11 cellular contexts compared by ENCODE assay signal in the genomic region with DNA sequence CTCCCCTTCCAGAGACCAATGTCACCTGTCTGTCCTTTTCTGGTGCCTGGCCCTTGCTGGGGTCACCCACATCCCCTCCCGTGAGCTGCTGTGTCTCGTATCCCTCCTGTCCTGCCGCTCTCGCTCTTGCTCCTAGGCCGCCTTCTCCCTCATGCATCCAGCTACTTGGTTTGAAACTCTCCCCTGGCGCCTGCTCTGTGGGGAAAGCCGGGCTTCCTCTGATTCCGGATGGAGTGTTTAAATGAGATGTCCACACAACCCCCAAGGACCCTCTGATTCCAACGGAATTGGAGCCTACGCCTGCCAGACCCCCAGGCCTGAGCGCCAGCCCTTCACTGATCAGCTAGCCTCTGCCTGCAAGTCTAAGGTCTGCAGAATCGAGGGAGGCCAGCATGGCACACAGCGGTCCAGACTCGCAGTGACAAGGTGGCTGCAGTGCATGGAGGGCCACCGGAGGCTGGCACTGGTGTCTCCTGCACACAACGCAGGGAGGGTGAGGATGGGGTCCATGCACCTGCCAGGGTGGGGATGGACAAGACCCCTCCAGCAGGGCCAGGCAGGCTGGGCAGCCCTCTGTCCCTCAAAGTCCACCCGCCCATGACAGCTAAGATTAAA. TPM values are rescaled to one million over a fixed set of nuclear protein-coding genes. Genes with fewer than 3 reads are reported as not detected.
DNase-seq lines count a peak whose midpoint lies in the region; ATAC-seq, FAIRE-seq and TF ChIP-seq lines count a peak whose summit lies in the region.
"Had no signal": no experiment of that assay in that cellular context is flagged by ENCODE, and none has a peak within 500 bp of the region (broad histone marks: within the 10 kb centered on the region; RNA-seq: fewer than 3 reads in every experiment).

No MANE protein-coding gene starts in this region.

- CTCF ChIA-PET in endothelial cell of umbilical vein (lab: Charles Lee) = interaction anchor here (0.9 to 2.4 kb wide), 10 partner anchors 11 to 63 kb away, joined by 3 to 30 read pairs (median 8); no protein-coding TSS in a partner anchor

- POLR2A ChIA-PET in endothelial cell of umbilical vein (lab: Charles Lee) = interaction anchor here (0.9 to 1.3 kb wide), 4 partner anchors 25 to 63 kb away, joined by 4 to 5 read pairs (median 4); no protein-coding TSS in a partner anchor

- H3K4me1 ChIP-seq in endothelial cell of umbilical vein (ENCODE audit: control insufficient read depth, extremely low read depth, insufficient read depth, low read length) = peaks cover 77% of the 10 kb centered on the region

- no TSS peak for BruUV-seq in endothelial cell of umbilical vein (replicated peaks; lab: Mats Ljungman, UMichigan)

- dilution Hi-C loops in endothelial cell of umbilical vein (cut with MboI; ENCODE audit: extremely low pct_ligation_motif_present, low sequenced_read_pairs) = no loop called here

- H4K20me1 ChIP-seq in endothelial cell of umbilical vein (replicated peaks; ENCODE audit: control insufficient read depth, extremely low read depth, insufficient read depth, low read length) = no peaks in the 10 kb centered on the region

- H3K4me3 Mint-ChIP-seq in natural killer cell = peak overlapping the region; percentile 37
- H3K4me3 Mint-ChIP-seq in natural killer cell treated with Interleukin-12 subunit alpha and Interleukin-12 subunit beta and Interleukin-15 and Interleukin-18, amount 100 ng/mL, for 72 hours = no peak overlapping the region

- no peak for ATAC-seq in natural killer cell
- ATAC-seq in natural killer cell treated with Interleukin-12 subunit alpha and Interleukin-12 subunit beta and Interleukin-15 and Interleukin-18, amount 100 ng/mL, for 72 hours = no peak

- no peaks in the 10 kb centered on the region for H3K9me1 ChIP-seq in endothelial cell of umbilical vein (replicated peaks; ENCODE audit: control insufficient read depth, extremely low read depth, insufficient read depth, low read length)

- peak overlapping the region; percentile 100 for H3K27ac ChIP-seq in endothelial cell of umbilical vein (ENCODE audit: insufficient read depth, low read depth, low read length)
- H3K27ac ChIP-seq: SJSA1 had no signal

- no peak for FAIRE-seq in endothelial cell of umbilical vein (lab: Jason Lieb, UNC)
- FAIRE-seq in urothelium cell line (lab: Jason Lieb, UNC) = no peak
- FAIRE-seq: H54 had no signal

- H3K4me1 Mint-ChIP-seq in natural killer cell = peaks cover 30 to 36% of the 10 kb centered on the region in 2 donors
- H3K4me1 Mint-ChIP-seq in natural killer cell treated with Interleukin-12 subunit alpha and Interleukin-12 subunit beta and Interleukin-15 and Interleukin-18, amount 100 ng/mL, for 72 hours (ENCODE audit: low read depth in 2 of 2) = peaks cover 24 to 38% of the 10 kb centered on the region in 2 donors

- H3K27me3 ChIP-seq in endothelial cell of umbilical vein (ENCODE audit: control insufficient read depth in 2 of 2, insufficient read depth in 2 of 2, low read length in 2 of 2) = no peaks in the 10 kb centered on the region
- H3K27me3 ChIP-seq: SJSA1 had no signal

- no peak for TF ChIP-seq CTCF in natural killer cell (IDR thresholded peaks at IDR 0.05)
- TF ChIP-seq CTCF in endothelial cell of umbilical vein (IDR thresholded peaks at IDR 0.05; ENCODE audit: extremely low read depth in 1 of 2, insufficient read depth in 1 of 2, low read depth in 1 of 2, low read length in 2 of 2) = no peak

- no peaks in the 10 kb centered on the region for H3K36me3 Mint-ChIP-seq in natural killer cell
- no peaks in the 10 kb centered on the region for H3K36me3 Mint-ChIP-seq in natural killer cell treated with Interleukin-12 subunit alpha and Interleukin-12 subunit beta and Interleukin-15 and Interleukin-18, amount 100 ng/mL, for 72 hours

- intact Hi-C loops in natural killer cell (cut with micrococcal nuclease) (no loop called here), endothelial cell of umbilical vein (cut with micrococcal nuclease) (loop anchor here (1.0 to 5.0 kb wide), 5 partner anchors 25 to 209 kb away; partner anchors contain the start of gene RFX2), posterior vena cava (cut with DNase I) (loop anchor here (5.0 kb wide), 2 partner anchors 34 to 39 kb away; no protein-coding TSS in a partner anchor)

- no peaks in the 10 kb centered on the region for H3K9me3 Mint-ChIP-seq in natural killer cell
- H3K9me3 Mint-ChIP-seq in natural killer cell treated with Interleukin-12 subunit alpha and Interleukin-12 subunit beta and Interleukin-15 and Interleukin-18, amount 100 ng/mL, for 72 hours = no peaks in the 10 kb centered on the region

- H3K4me2 ChIP-seq in endothelial cell of umbilical vein (ENCODE audit: insufficient read depth, low read length) = peak overlapping the region; percentile 50

- peak overlapping the region; percentile 91 for H3K9ac ChIP-seq in endothelial cell of umbilical vein (replicated peaks; ENCODE audit: extremely low read depth, insufficient read depth, low read length)

- peaks cover 16 to 40% of the 10 kb centered on the region in 2 donors for H3K27me3 Mint-ChIP-seq in natural killer cell (ENCODE audit: low read depth in 2 of 2)
- peaks cover 6 to 32% of the 10 kb centered on the region in 2 donors for H3K27me3 Mint-ChIP-seq in natural killer cell treated with Interleukin-12 subunit alpha and Interleukin-12 subunit beta and Interleukin-15 and Interleukin-18, amount 100 ng/mL, for 72 hours

- H3K9me3 ChIP-seq in endothelial cell of umbilical vein (replicated peaks; ENCODE audit: control insufficient read depth, insufficient read depth, low read length) = no peaks in the 10 kb centered on the region
- H3K9me3 ChIP-seq: SJSA1 had no signal

- peak overlapping the region in 1 of 3 experiments; percentile 7 for H3K4me3 ChIP-seq in endothelial cell of umbilical vein (replicated peaks in 1 of 3; ENCODE audit: insufficient read depth in 1 of 3, low read depth in 1 of 3, low read length in 3 of 3)
- H3K4me3 ChIP-seq: SJSA1 had no signal

- DNase-seq in natural killer cell (peak; percentile 9), endothelial cell of umbilical vein (ENCODE audit: low read depth, low spot score) (no peak), posterior vena cava (ENCODE audit: low spot score) (peak; percentile 79), NCI-H146 treated with DMSO at 0.1 percent for 48 hours (lab: John Stamatoyannopoulos, UW; ENCODE audit: unreplicated experiment) (no peak), NOMO-1 treated with DMSO at 0.1 percent for 48 hours (lab: John Stamatoyannopoulos, UW; ENCODE audit: unreplicated experiment) (no peak), urothelium cell line (ENCODE audit: low spot score) (no peak)
- DNase-seq in natural killer cell treated with Interleukin-12 subunit alpha and Interleukin-12 subunit beta and Interleukin-15 and Interleukin-18, amount 100 ng/mL, for 72 hours (ENCODE audit: low spot score) = no peak
- no peak for DNase-seq in effector CD4-positive, alpha-beta T cell
- DNase-seq: foreskin fibroblast had no signal

- TF ChIP-seq POLR2A in endothelial cell of umbilical vein (IDR thresholded peaks at IDR 0.05; ENCODE audit: low read depth, low read length) = no peak

- peaks cover 18% of the 10 kb centered on the region for H3K79me2 ChIP-seq in endothelial cell of umbilical vein (ENCODE audit: control insufficient read depth, insufficient read depth, low read length)

- no peak overlapping the region for H2AFZ ChIP-seq in endothelial cell of umbilical vein (ENCODE audit: low read depth, low read length)

- no peaks in the 10 kb centered on the region for H3K36me3 ChIP-seq in endothelial cell of umbilical vein (ENCODE audit: control insufficient read depth in 2 of 2, extremely low read depth in 1 of 2, insufficient read depth in 2 of 2, low read length in 2 of 2)
- H3K36me3 ChIP-seq: SJSA1 had no signal

- H3K27ac Mint-ChIP-seq in natural killer cell = no peak overlapping the region
- no peak overlapping the region for H3K27ac Mint-ChIP-seq in natural killer cell treated with Interleukin-12 subunit alpha and Interleukin-12 subunit beta and Interleukin-15 and Interleukin-18, amount 100 ng/mL, for 72 hours

TF ChIP-seq in endothelial cell of umbilical vein, 7 proteins besides CTCF, POLR2A, EP300 and RAD21:
- TF ChIP-seq MYC (IDR thresholded peaks at IDR 0.05; ENCODE audit: low read depth, low read length) (no peak), GATA2 (IDR thresholded peaks at IDR 0.05; ENCODE audit: insufficient read depth, insufficient read length, low read depth, low read length) (no peak), POLR2AphosphoS5 (IDR thresholded peaks at IDR 0.05; ENCODE audit: insufficient read depth, low read depth, low read length) (no peak), FOS (IDR thresholded peaks at IDR 0.05; ENCODE audit: borderline replicate concordance, insufficient read depth, low read length) (no peak), EZH2 (IDR thresholded peaks at IDR 0.05; ENCODE audit: borderline replicate concordance, low read depth, low read length, severe bottlenecking) (no peak), JUN (IDR thresholded peaks at IDR 0.05; ENCODE audit: borderline replicate concordance, insufficient read depth, insufficient read length, low read depth) (no peak)
- TF ChIP-seq, protein P1, sequence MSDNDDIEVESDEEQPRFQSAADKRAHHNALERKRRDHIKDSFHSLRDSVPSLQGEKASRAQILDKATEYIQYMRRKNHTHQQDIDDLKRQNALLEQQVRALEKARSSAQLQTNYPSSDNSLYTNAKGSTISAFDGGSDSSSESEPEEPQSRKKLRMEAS (IDR thresholded peaks at IDR 0.05; ENCODE audit: insufficient read depth, insufficient read length) = no peak
TF ChIP-seq in endothelial cell of umbilical vein: peak in this region for 0.

RNA-seq across cellular contexts. Expression of gene RFX2, which starts 47.2 kb away (rescaled TPM):
- total RNA-seq in natural killer cell (1 to 10 TPM; 2.4 to 4.6 (median 4.1) TPM), endothelial cell of umbilical vein (16.1 and 16.2 TPM in 2 replicates), posterior vena cava (10 to 100 TPM; 20.7 to 21.7 TPM)
- total RNA-seq in natural killer cell treated with Interleukin-12 subunit alpha and Interleukin-12 subunit beta and Interleukin-15 and Interleukin-18, amount 100 ng/mL, for 72 hours = 1 to 10 TPM; 6.6 to 6.9 TPM
- polyA plus RNA-seq in endothelial cell of umbilical vein = 19.0 and 20.6 TPM in 2 replicates
- 11.3 and 15.3 TPM in 2 replicates for polyA plus RNA-seq in endothelial cell of umbilical vein (2011; cell fraction: cytosol; rRNA removed)
- polyA plus RNA-seq in endothelial cell of umbilical vein (2011; cell fraction: nucleus; rRNA removed) = 21.1 and 23.5 TPM in 2 replicates
- 7.6 and 11.4 TPM in 2 replicates for polyA plus RNA-seq in endothelial cell of umbilical vein (2012)
- polyA minus RNA-seq in endothelial cell of umbilical vein = 15.6 and 17.3 TPM in 2 replicates
- 3.7 TPM for polyA minus RNA-seq in endothelial cell of umbilical vein (2011; cell fraction: cytosol; rRNA and poly(A)+ RNA removed)
- 21.1 and 28.7 TPM in 2 replicates for polyA minus RNA-seq in endothelial cell of umbilical vein (2011; cell fraction: nucleus; rRNA and poly(A)+ RNA removed)

Comparison
In these comparisons a context has a peak if more than half of its experiments do, and no peak if none do; other contexts are left out.
1. DNase-seq: peak in natural killer cell (single experiment) and posterior vena cava (single experiment); none in natural killer cell treated with Interleukin-12 subunit alpha and Interleukin-12 subunit beta and Interleukin-15 and Interleukin-18, amount 100 ng/mL, for 72 hours (single experiment), endothelial cell of umbilical vein (single experiment), NCI-H146 treated with DMSO at 0.1 percent for 48 hours (single experiment), effector CD4-positive, alpha-beta T cell (single experiment), NOMO-1 treated with DMSO at 0.1 percent for 48 hours (single experiment) and urothelium cell line (single experiment).